ENCODE assay signal across 8 cellular contexts in genomic region chr7:35036361-35037171, GRCh38. TPM values are rescaled to one million over a fixed set of nuclear protein-coding genes. Genes with fewer than 3 reads are reported as not detected.
A peak's percentile ranks its signal among the peaks of the same experiment; 100 is the strongest.
DNase-seq lines count a peak whose midpoint lies in the region; ATAC-seq and TF ChIP-seq lines count a peak whose summit lies in the region.

No MANE protein-coding gene starts in this region.

- no peaks in the 10 kb centered on the region for H3K36me3 Mint-ChIP-seq in Caco-2 (ENCODE audit: insufficient read depth, unreplicated experiment)

- H3K4me2 ChIP-seq in Loucy (ENCODE audit: low read depth, low read length, poor library complexity, severe bottlenecking), result peak overlapping the region; percentile 95

- H3K9ac ChIP-seq in Loucy (ENCODE audit: low read depth, low read length, poor library complexity, severe bottlenecking), result peak overlapping the region; percentile 76
- peak overlapping the region; percentile 67 for H3K9ac ChIP-seq in iPS-18a (ENCODE audit: low read length)

- peaks cover 50% of the 10 kb centered on the region for H3K79me2 ChIP-seq in Loucy (ENCODE audit: insufficient read depth, low read length)

- no peaks in the 10 kb centered on the region for H3F3A ChIP-seq in Loucy (ENCODE audit: low read depth)

- H3K4me1 Mint-ChIP-seq in Caco-2 (ENCODE audit: low read depth, unreplicated experiment), result peaks cover 7% of the 10 kb centered on the region

- H3K9me3 ChIP-seq in Caco-2 (no peaks in the 10 kb centered on the region), Loucy (ENCODE audit: insufficient read depth, low read depth, low read length) (no peaks in the 10 kb centered on the region), iPS-18a (ENCODE audit: control insufficient read depth, low read depth, low read length) (no peaks in the 10 kb centered on the region)

- peak; percentile 0 for ATAC-seq in GM21529 (IDR thresholded peaks at IDR 0.05; ENCODE audit: unreplicated experiment)
- ATAC-seq in HG03457 (IDR thresholded peaks at IDR 0.05; ENCODE audit: unreplicated experiment), result no peak

- in situ Hi-C loops in T47D (cut with HindIII; ENCODE audit: low pct_unique_long_range_greater_than_20kb, low sequenced_read_pairs), result no loop called here

- no peaks in the 10 kb centered on the region for H3K9me3 Mint-ChIP-seq in Caco-2 (ENCODE audit: unreplicated experiment)

- no peak for TF ChIP-seq CTCF in Caco-2 (IDR thresholded peaks at IDR 0.05; ENCODE audit: insufficient read depth in 1 of 2, low read depth in 1 of 2, low read length in 1 of 2, severe bottlenecking in 1 of 2, unreplicated experiment in 1 of 2)
- TF ChIP-seq CTCF in Loucy (conservative IDR thresholded peaks at IDR 0.05; ENCODE audit: low read length), result no peak

- H3K9me2 ChIP-seq in Loucy (replicated peaks; ENCODE audit: low read depth, low read length), result no peaks in the 10 kb centered on the region

- no TSS peak for BruUV-seq in Caco-2 (replicated peaks; lab: Mats Ljungman, UMichigan)

- POLR2A ChIA-PET in Caco-2 (lab: Charles Lee), result no interaction called here

- H3K27me3 ChIP-seq in Caco-2 (replicated peaks; ENCODE audit: control insufficient read depth, insufficient read depth, low read length) (no peaks in the 10 kb centered on the region), Loucy (ENCODE audit: insufficient read depth, low read length, poor library complexity, severe bottlenecking) (no peaks in the 10 kb centered on the region), iPS-18a (ENCODE audit: control insufficient read depth, insufficient read depth, low read length) (no peaks in the 10 kb centered on the region)

- intact Hi-C loops in Caco-2 (cut with micrococcal nuclease; ENCODE audit: unreplicated experiment), result loop anchor here (5.0 to 10.0 kb wide), 2 partner anchors 282 to 359 kb away; no protein-coding TSS in a partner anchor

- peak; percentile 50 to 54 for DNase-seq in Caco-2
- DNase-seq in T1000 (lab: John Stamatoyannopoulos, UW), result peak; percentile 9
- DNase-seq in T47D (ENCODE audit: low read depth in 1 of 2, low spot score in 1 of 2), result peak; percentile 54 to 73
- DNase-seq in skeletal muscle cell (ENCODE audit: low read depth), result peak; percentile 16

- peaks cover 9% of the 10 kb centered on the region for H3K27me3 Mint-ChIP-seq in Caco-2 (ENCODE audit: insufficient read depth, unreplicated experiment)

- H3K4me3 ChIP-seq in Caco-2 (ENCODE audit: low read depth, low read length), result peak overlapping the region; percentile 50
- H3K4me3 ChIP-seq in Loucy (ENCODE audit: low read length, poor library complexity, severe bottlenecking), result peak overlapping the region; percentile 82
- H3K4me3 ChIP-seq in iPS-18a (ENCODE audit: low read length), result peak overlapping the region; percentile 85
- H3K4me3 ChIP-seq in skeletal muscle cell (ENCODE audit: low read depth, low read length), result peak overlapping the region; percentile 75

- peak overlapping the region; percentile 78 for H2AFZ ChIP-seq in Loucy (ENCODE audit: low read length)

- H3K4me1 ChIP-seq in Caco-2, result 0 out of 2 replicates have a peak, but pooled peaks cover 17% of the 10 kb centered on the region
- peaks cover 50% of the 10 kb centered on the region for H3K4me1 ChIP-seq in Loucy (ENCODE audit: insufficient read depth, low read length, poor library complexity, severe bottlenecking)
- peaks cover 19% of the 10 kb centered on the region for H3K4me1 ChIP-seq in iPS-18a (ENCODE audit: control insufficient read depth, low read depth, low read length)

- peak overlapping the region; percentile 96 for H3K4me3 Mint-ChIP-seq in Caco-2 (ENCODE audit: unreplicated experiment)

- H3K27ac ChIP-seq in iPS-18a (ENCODE audit: low read length), result no peak overlapping the region

- peak overlapping the region; percentile 79 for H3K27ac Mint-ChIP-seq in Caco-2 (ENCODE audit: unreplicated experiment)

- CTCF ChIA-PET in Caco-2 (lab: Charles Lee), result interaction anchor here (0.5 to 1.2 kb wide), 6 partner anchors 22 to 1269 kb away, joined by 3 to 4 read pairs (median 3); no protein-coding TSS in a partner anchor

- H3K36me3 ChIP-seq in Caco-2 (ENCODE audit: control insufficient read depth, insufficient read depth, low read length) (no peaks in the 10 kb centered on the region), Loucy (ENCODE audit: insufficient read depth, low read length) (no peaks in the 10 kb centered on the region), iPS-18a (ENCODE audit: control insufficient read depth, low read depth, low read length) (no peaks in the 10 kb centered on the region)

- peaks cover 28% of the 10 kb centered on the region for H4K20me1 ChIP-seq in Loucy (ENCODE audit: insufficient read depth, low read length, poor library complexity, severe bottlenecking)

RNA-seq across cellular contexts. Expression of gene DPY19L1, which starts 0.7 kb away (rescaled TPM):
- 8.6 and 12.9 TPM in 2 replicates for total RNA-seq in Caco-2 (2022)

Comparison
In these comparisons a context has a peak if more than half of its experiments do, and no peak if none do; other contexts are left out.
1. DNase-seq: peak in every context shown above with its lines; median percentile 64 in T47D; 52 in Caco-2; 16 in skeletal muscle cell; 9 in T1000.